In the genomic region with DNA sequence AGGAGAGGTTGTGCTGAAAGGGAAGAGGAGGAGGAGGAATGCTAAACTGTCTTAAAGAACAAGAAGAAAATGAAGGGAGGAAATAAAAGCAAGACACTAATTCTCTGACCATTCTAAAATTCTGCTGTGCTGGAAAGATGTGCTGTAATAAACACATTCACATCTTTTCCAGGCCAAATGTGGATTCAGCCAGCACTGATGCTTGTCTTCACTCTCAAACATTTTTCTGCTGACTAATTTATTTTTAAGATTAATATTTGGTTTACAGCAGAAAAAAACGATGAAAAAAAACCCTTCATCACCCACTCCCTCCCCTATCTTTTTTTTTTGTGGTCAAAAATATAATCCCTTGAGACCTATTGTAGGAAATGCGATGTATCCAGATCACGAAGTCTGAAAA, we compare ENCODE assay signal across 20 cellular contexts.
"Had no signal": no experiment of that assay in that cellular context is flagged by ENCODE, and none has a peak within 500 bp of the region (broad histone marks: within the 10 kb centered on the region; RNA-seq: fewer than 3 reads in every experiment).

No MANE protein-coding gene starts in this region.

- H3K36me3 ChIP-seq: left lung, transverse colon had no signal

- H3K4me3 ChIP-seq: hepatocyte, left lung, transverse colon had no signal

- H3K4me2 ChIP-seq: hepatocyte had no signal

- H3K4me1 ChIP-seq: left lung, transverse colon had no signal

- ATAC-seq: activated naive CD8-positive, alpha-beta T cell treated with anti-CD3 and anti-CD28 coated beads, Interleukin-2, amount 50 U/mL, for 24 hours; left lung; natural killer cell treated with Interleukin-12 subunit alpha and Interleukin-12 subunit beta and Interleukin-15 and Interleukin-18, amount 100 ng/mL, for 72 hours; stimulated activated naive B cell treated with anti-CD40 and anti-IgM and Interleukin-4, amounts not matched to agents 10 μg/mL and 1 μg/mL and 100 μg/mL, for 72 hours; WTC11 had no signal

- DNase-seq: activated CD4-positive, alpha-beta T cell treated with anti-CD3 and anti-CD28 coated beads, Interleukin-2, amount 50 U/mL, for 4 hours; activated CD8-positive, alpha-beta memory T cell treated with anti-CD3 and anti-CD28 coated beads for 24 hours; activated CD8-positive, alpha-beta memory T cell treated with anti-CD3 and anti-CD28 coated beads, Interleukin-2, amount 50 U/mL, for 4 hours; activated naive CD4-positive, alpha-beta T cell treated with anti-CD3 and anti-CD28 coated beads, Interleukin-2, amount 10 ng/mL, durations not matched to agents 7 days and 5 days; activated naive CD8-positive, alpha-beta T cell treated with anti-CD3 and anti-CD28 coated beads, Interleukin-2, amount 50 U/mL, for 24 hours; activated T-cell treated with anti-CD3 and anti-CD28 coated beads, Interleukin-2, amount 50 U/mL, for 48 hours; anterior cingulate cortex; effector CD4-positive, alpha-beta T cell; glutamatergic neuron; kidney glomerular epithelial cell; left lung; midbrain; stimulated activated CD4-positive, alpha-beta T cell treated with anti-CD3 and anti-CD28 coated beads, Interleukin-2, amount 100 ng/mL, for 48 hours; stimulated activated CD8-positive, alpha-beta memory T cell treated with anti-CD3 and anti-CD28 coated beads, Interleukin-4, amount 100 ng/mL, for 48 hours; stimulated activated naive B cell treated with anti-CD40 and anti-IgM and Interleukin-4, amounts not matched to agents 10 μg/mL and 1 μg/mL and 100 μg/mL, for 72 hours; T-helper 9 cell; transverse colon had no signal

- H3K27ac ChIP-seq: hepatocyte, left lung, transverse colon had no signal

- H3K9me3 ChIP-seq: left lung, transverse colon had no signal

- H3K27me3 ChIP-seq: hepatocyte, left lung, transverse colon had no signal
